ENCODE assay signal across 13 cellular contexts in genomic region chr20:45956326-45956725, GRCh38. TPM values are rescaled to one million over a fixed set of nuclear protein-coding genes. Genes with fewer than 3 reads are reported as not detected.
DNase-seq lines count a peak whose midpoint lies in the region; ATAC-seq, FAIRE-seq and TF ChIP-seq lines count a peak whose summit lies in the region.
"Not testable (repeated sequence)": the region's sequence is repeated elsewhere in the genome, so short reads cannot be mapped to it uniquely, and the experiment has no call there.
"Had no signal": no experiment of that assay in that cellular context is flagged by ENCODE, and none has a peak within 500 bp of the region (broad histone marks: within the 10 kb centered on the region; RNA-seq: fewer than 3 reads in every experiment).

No MANE protein-coding gene starts in this region.

- H3K4me3 ChIP-seq in adrenal gland; HepG2 (replicated peaks in 1 of 3; ENCODE audit: insufficient read depth in 1 of 3, low read depth in 2 of 3, low read length in 3 of 3); ovary; sigmoid colon; upper lobe of right lung: not testable (repeated sequence)

- H3K36me3 ChIP-seq in adrenal gland (replicated peaks in 1 of 2) (peaks cover 0 to 84% of the 10 kb centered on the region in 2 donors), HepG2 (replicated peaks in 1 of 2; ENCODE audit: control insufficient read depth in 1 of 2, insufficient read depth in 2 of 2, low read length in 2 of 2) (peaks cover 52 to 68% of the 10 kb centered on the region in 2 experiments), sigmoid colon (peaks cover 56 to 88% (median 65%) of the 10 kb centered on the region in 4 donors), upper lobe of right lung (peaks cover 91% of the 10 kb centered on the region)
- not testable (repeated sequence) for H3K36me3 ChIP-seq in ovary

- CTCF ChIA-PET in HepG2 (lab: Yijun Ruan, JAX; ENCODE audit: low intra/inter-chr PET ratio, low total read pairs), result not testable (repeated sequence)

- TF ChIP-seq RAD21 in HepG2 (CRISPR knock-in tag; IDR thresholded peaks at IDR 0.05), result not testable (repeated sequence)

- TF ChIP-seq CTCF in adrenal gland (IDR thresholded peaks at IDR 0.05); chondrocyte (IDR thresholded peaks at IDR 0.05); HepG2 (CRISPR knock-in tag; IDR thresholded peaks at IDR 0.05); ovary (IDR thresholded peaks at IDR 0.05); sigmoid colon (IDR thresholded peaks at IDR 0.05); upper lobe of right lung (IDR thresholded peaks at IDR 0.05): not testable (repeated sequence)

- peak in 6 of 7 donors; percentile 6 to 42 (median 14) for DNase-seq in adrenal gland
- peak; percentile 9 for DNase-seq in chondrocyte (ENCODE audit: low spot score)
- not testable (repeated sequence) for DNase-seq in HepG2 (ENCODE audit: low spot score)
- peak; percentile 53 for DNase-seq in mesenteric fat pad (ENCODE audit: low spot score)
- peak in 4 of 5 donors; percentile 5 to 13 (median 12) for DNase-seq in ovary
- peak; percentile 48 for DNase-seq in sigmoid colon
- DNase-seq in upper lobe of right lung, result peak; percentile 4

- intact Hi-C loops in adrenal gland (cut with DNase I); HepG2 (cut with micrococcal nuclease; ENCODE audit: unreplicated experiment); sigmoid colon (cut with DNase I); upper lobe of right lung (cut with DNase I): not testable (repeated sequence)
- intact Hi-C loops in ovary (cut with DNase I), result loop anchor here in 1 of 4 donors (5.0 kb wide), 1 partner anchor 64 kb away; the partner anchor contains the start of genes CTSA and NEURL2

- ATAC-seq in HepG2, upper lobe of right lung: not testable (repeated sequence)

- not testable (repeated sequence) for H4K20me1 ChIP-seq in HepG2 (ENCODE audit: insufficient read depth, low read length)

- not testable (repeated sequence) for H2AFZ ChIP-seq in HepG2 (ENCODE audit: low read length)

- H3K9ac ChIP-seq in HepG2 (ENCODE audit: insufficient read depth, low read depth, low read length), result not testable (repeated sequence)

- FAIRE-seq in HepG2 (lab: Jason Lieb, UNC), result not testable (repeated sequence)

- H3K9me3 Mint-ChIP-seq in T-helper 1 cell treated with Interleukin-12 subunit alpha and Interleukin-12 subunit beta and Interleukin-4 antibody, amounts not matched to agents 30 μg/mL and 1 μg/mL, for 36 hours; chondrocyte (ENCODE audit: low read depth): not testable (repeated sequence)

- not testable (repeated sequence) for TF ChIP-seq EP300 in HepG2 (IDR thresholded peaks at IDR 0.05; ENCODE audit: low read depth in 2 of 2, low read length in 2 of 2); HepG2 (CRISPR knock-in tag; IDR thresholded peaks at IDR 0.05; ENCODE audit: borderline replicate concordance); ovary (IDR thresholded peaks at IDR 0.05); sigmoid colon (IDR thresholded peaks at IDR 0.05)

- peaks cover 45% of the 10 kb centered on the region for H3K36me3 Mint-ChIP-seq in T-helper 1 cell treated with Interleukin-12 subunit alpha and Interleukin-12 subunit beta and Interleukin-4 antibody, amounts not matched to agents 30 μg/mL and 1 μg/mL, for 36 hours (ENCODE audit: low read depth)
- peaks cover 25% of the 10 kb centered on the region for H3K36me3 Mint-ChIP-seq in chondrocyte (ENCODE audit: low read depth)

- H3K4me1 Mint-ChIP-seq in T-helper 1 cell treated with Interleukin-12 subunit alpha and Interleukin-12 subunit beta and Interleukin-4 antibody, amounts not matched to agents 30 μg/mL and 1 μg/mL, for 36 hours (ENCODE audit: low read depth); chondrocyte (ENCODE audit: low read depth): not testable (repeated sequence)

- H3K9me3 ChIP-seq in adrenal gland (replicated peaks in 1 of 3); HepG2 (ENCODE audit: low read length); ovary; sigmoid colon; upper lobe of right lung: not testable (repeated sequence)

- H3K4me2 ChIP-seq in HepG2 (ENCODE audit: low read depth, low read length), result not testable (repeated sequence)

- H3K27ac Mint-ChIP-seq in T-helper 1 cell treated with Interleukin-12 subunit alpha and Interleukin-12 subunit beta and Interleukin-4 antibody, amounts not matched to agents 30 μg/mL and 1 μg/mL, for 36 hours, result peak overlapping the region; percentile 26
- not testable (repeated sequence) for H3K27ac Mint-ChIP-seq in chondrocyte (ENCODE audit: unreplicated experiment)

- 89 to 97% (median 93%) methylated on average over 10 of the region's 10 CpGs for WGBS in adrenal gland, 4 donors
- WGBS in HepG2 (ENCODE audit: low lambda C conversion rate), result 98% methylated on average over 10 of the region's 10 CpGs
- WGBS in ovary, 3 donors, result 85 to 86% (median 86%) methylated on average over 10 of the region's 10 CpGs
- 92 to 96% methylated on average over 10 of the region's 10 CpGs for WGBS in sigmoid colon, 2 donors

- not testable (repeated sequence) for H3K79me2 ChIP-seq in HepG2 (ENCODE audit: insufficient read depth, low read length)

- POLR2A ChIA-PET in HepG2 (lab: Yijun Ruan, JAX), result not testable (repeated sequence)

- H3K27me3 Mint-ChIP-seq in T-helper 1 cell treated with Interleukin-12 subunit alpha and Interleukin-12 subunit beta and Interleukin-4 antibody, amounts not matched to agents 30 μg/mL and 1 μg/mL, for 36 hours (ENCODE audit: low read depth); chondrocyte (ENCODE audit: low read depth): not testable (repeated sequence)

- H3K27me3 ChIP-seq in adrenal gland; HepG2 (ENCODE audit: control insufficient read depth in 1 of 2, insufficient read depth in 2 of 2, low read length in 2 of 2); ovary; sigmoid colon; upper lobe of right lung: not testable (repeated sequence)

- TF ChIP-seq POLR2A in adrenal gland (IDR thresholded peaks at IDR 0.05); HepG2 (IDR thresholded peaks at IDR 0.05; ENCODE audit: insufficient read depth in 1 of 2, low read depth in 2 of 2, low read length in 2 of 2); ovary (IDR thresholded peaks at IDR 0.05); sigmoid colon (IDR thresholded peaks at IDR 0.05): not testable (repeated sequence)

- not testable (repeated sequence) for H3K27ac ChIP-seq in adrenal gland; HepG2 (ENCODE audit: extremely low read length, insufficient read depth, low read length); ovary; sigmoid colon; upper lobe of right lung

- H3K4me1 ChIP-seq in adrenal gland (replicated peaks in 1 of 2); HepG2 (ENCODE audit: insufficient read depth, low read length); ovary (ENCODE audit: insufficient read depth); sigmoid colon; upper lobe of right lung: not testable (repeated sequence)

- not testable (repeated sequence) for BruUV-seq in HepG2 (replicated peaks; lab: Mats Ljungman, UMichigan)

- H3K4me3 Mint-ChIP-seq in T-helper 1 cell treated with Interleukin-12 subunit alpha and Interleukin-12 subunit beta and Interleukin-4 antibody, amounts not matched to agents 30 μg/mL and 1 μg/mL, for 36 hours; chondrocyte (ENCODE audit: unreplicated experiment): not testable (repeated sequence)

- in situ Hi-C loops in HepG2 (cut with HindIII; ENCODE audit: extremely low pct_ligation_motif_present, low pct_unique_long_range_greater_than_20kb), result not testable (repeated sequence)

RNA-seq across cellular contexts. Expression of gene ZNF335, which starts 15.7 kb away (rescaled TPM):
- 10 to 100 TPM; 11.1 to 29.9 (median 17.7) TPM for total RNA-seq in adrenal gland
- polyA plus RNA-seq in adrenal gland, result 10 to 100 TPM in 2 of 3 donors, 1 to 10 TPM in 1; 5.4 to 45.1 (median 29.5) TPM
- total RNA-seq in chondrocyte, result 14.2 to 18.3 TPM (median 14.6 TPM) in 3 replicates
- 6.0 and 13.7 TPM in 2 replicates for total RNA-seq in HepG2 (2016; rRNA removed; fragmentation: Illumina TruSeq; extraction: Trizol)
- total RNA-seq in HepG2 (2016; cell fraction: cytosol; rRNA removed; fragmentation: Illumina TruSeq; extraction: Trizol; ENCODE audit: low read depth), result 4.5 and 4.7 TPM in 2 replicates
- total RNA-seq in HepG2 (2016; cell fraction: insoluble cytoplasmic fraction; rRNA removed; fragmentation: Illumina TruSeq; extraction: Trizol), result 5.0 and 12.7 TPM in 2 replicates
- 6.7 and 7.0 TPM in 2 replicates for total RNA-seq in HepG2 (2016; cell fraction: membrane; rRNA removed; fragmentation: Illumina TruSeq; extraction: Trizol)
- total RNA-seq in HepG2 (2016; cell fraction: nucleus; rRNA removed; fragmentation: Illumina TruSeq; extraction: Trizol), result 18.8 and 22.0 TPM in 2 replicates
- polyA plus RNA-seq in HepG2 (2011; rRNA removed), result 9.7 and 12.3 TPM in 2 replicates
- 3.3 and 4.6 TPM in 2 replicates for polyA plus RNA-seq in HepG2 (2011; cell fraction: cytosol; rRNA removed)
- polyA plus RNA-seq in HepG2 (2011; cell fraction: nucleus; rRNA removed), result 62.4 and 81.3 TPM in 2 replicates
- 5.7 and 8.0 TPM in 2 replicates for polyA plus RNA-seq in HepG2 (2012)
- polyA plus RNA-seq in HepG2 (2016; cell fraction: cytosol; fragmentation: Illumina TruSeq; extraction: Trizol; ENCODE audit: low read depth), result 1.5 TPM in 2 replicates
- polyA plus RNA-seq in HepG2 (2016; cell fraction: insoluble cytoplasmic fraction; fragmentation: Illumina TruSeq; extraction: Trizol; ENCODE audit: low read depth), result 5.1 and 7.0 TPM in 2 replicates
- 2.9 and 3.1 TPM in 2 replicates for polyA plus RNA-seq in HepG2 (2016; cell fraction: membrane; fragmentation: Illumina TruSeq; extraction: Trizol; ENCODE audit: low read depth)
- 40.5 and 45.7 TPM in 2 replicates for polyA plus RNA-seq in HepG2 (2016; cell fraction: nucleus; fragmentation: Illumina TruSeq; extraction: Trizol; ENCODE audit: insufficient read depth, low read depth)
- 32.3 and 35.8 TPM in 2 replicates for polyA minus RNA-seq in HepG2 (2011; rRNA and poly(A)+ RNA removed; ENCODE audit: low replicate concordance)
- 3.4 and 4.0 TPM in 2 replicates for polyA minus RNA-seq in HepG2 (2011; cell fraction: cytosol; rRNA and poly(A)+ RNA removed)
- 42.4 and 45.0 TPM in 2 replicates for polyA minus RNA-seq in HepG2 (2011; cell fraction: nucleus; rRNA and poly(A)+ RNA removed)
- 17.1 TPM for total RNA-seq in mesenteric fat pad
- 10 to 100 TPM; 14.2 to 25.7 (median 20.0) TPM for total RNA-seq in ovary
- 10 to 100 TPM in 1 of 2 donors, 1 to 10 TPM in 1; 3.5 to 15.7 TPM for polyA plus RNA-seq in ovary
- 10 to 100 TPM; 12.0 to 24.4 (median 14.9) TPM for total RNA-seq in sigmoid colon
- 10 to 100 TPM in 1 of 3 donors, 1 to 10 TPM in 2; 5.4 to 17.1 (median 5.5) TPM for polyA plus RNA-seq in sigmoid colon
- total RNA-seq in upper lobe of right lung, result 19.1 TPM

RNA-seq across cellular contexts. Expression of gene PCIF1, which starts 21.8 kb away (rescaled TPM):
- 10 to 100 TPM; 25.5 to 47.1 (median 40.6) TPM for total RNA-seq in adrenal gland
- 10 to 100 TPM; 20.6 to 36.4 (median 35.9) TPM for polyA plus RNA-seq in adrenal gland
- 23.5 to 25.7 TPM (median 24.9 TPM) in 3 replicates for total RNA-seq in chondrocyte
- total RNA-seq in HepG2 (2016; rRNA removed; fragmentation: Illumina TruSeq; extraction: Trizol), result 18.5 and 20.9 TPM in 2 replicates
- 30.2 and 42.6 TPM in 2 replicates for total RNA-seq in HepG2 (2016; cell fraction: cytosol; rRNA removed; fragmentation: Illumina TruSeq; extraction: Trizol; ENCODE audit: low read depth)
- 17.6 and 21.4 TPM in 2 replicates for total RNA-seq in HepG2 (2016; cell fraction: insoluble cytoplasmic fraction; rRNA removed; fragmentation: Illumina TruSeq; extraction: Trizol)
- 35.4 and 44.6 TPM in 2 replicates for total RNA-seq in HepG2 (2016; cell fraction: membrane; rRNA removed; fragmentation: Illumina TruSeq; extraction: Trizol)
- total RNA-seq in HepG2 (2016; cell fraction: nucleus; rRNA removed; fragmentation: Illumina TruSeq; extraction: Trizol), result 19.3 and 21.9 TPM in 2 replicates
- 21.6 and 24.4 TPM in 2 replicates for polyA plus RNA-seq in HepG2 (2011; rRNA removed)
- polyA plus RNA-seq in HepG2 (2011; cell fraction: cytosol; rRNA removed), result 19.5 and 26.1 TPM in 2 replicates
- polyA plus RNA-seq in HepG2 (2011; cell fraction: nucleus; rRNA removed), result 38.0 and 44.1 TPM in 2 replicates
- polyA plus RNA-seq in HepG2 (2012), result 22.9 and 30.3 TPM in 2 replicates
- 41.4 and 54.3 TPM in 2 replicates for polyA plus RNA-seq in HepG2 (2016; cell fraction: cytosol; fragmentation: Illumina TruSeq; extraction: Trizol; ENCODE audit: low read depth)
- 27.4 and 35.6 TPM in 2 replicates for polyA plus RNA-seq in HepG2 (2016; cell fraction: insoluble cytoplasmic fraction; fragmentation: Illumina TruSeq; extraction: Trizol; ENCODE audit: low read depth)
- 51.1 and 55.4 TPM in 2 replicates for polyA plus RNA-seq in HepG2 (2016; cell fraction: membrane; fragmentation: Illumina TruSeq; extraction: Trizol; ENCODE audit: low read depth)
- polyA plus RNA-seq in HepG2 (2016; cell fraction: nucleus; fragmentation: Illumina TruSeq; extraction: Trizol; ENCODE audit: insufficient read depth, low read depth), result 35.5 and 37.2 TPM in 2 replicates
- polyA minus RNA-seq in HepG2 (2011; rRNA and poly(A)+ RNA removed; ENCODE audit: low replicate concordance), result 40.1 and 74.5 TPM in 2 replicates
- polyA minus RNA-seq in HepG2 (2011; cell fraction: cytosol; rRNA and poly(A)+ RNA removed), result 19.4 and 24.4 TPM in 2 replicates
- polyA minus RNA-seq in HepG2 (2011; cell fraction: nucleus; rRNA and poly(A)+ RNA removed), result 55.2 and 63.6 TPM in 2 replicates
- total RNA-seq in mesenteric fat pad, result 27.1 TPM
- 10 to 100 TPM; 34.5 to 73.7 (median 59.8) TPM for total RNA-seq in ovary
- polyA plus RNA-seq in ovary, result 10 to 100 TPM; 14.6 to 48.2 TPM
- total RNA-seq in sigmoid colon, result 10 to 100 TPM; 31.4 to 39.3 (median 32.5) TPM
- 10 to 100 TPM; 26.4 to 37.8 (median 27.2) TPM for polyA plus RNA-seq in sigmoid colon
- total RNA-seq in upper lobe of right lung, result 43.1 TPM

RNA-seq across cellular contexts. Expression of gene PLTP, which starts 44.4 kb away (rescaled TPM):
- total RNA-seq in adrenal gland (1,000 to 10,000 TPM in 2 of 8 donors, 100 to 1,000 TPM in 6; 225 to 1,158 (median 552) TPM), chondrocyte (48.1 to 53.1 TPM (median 48.5 TPM) in 3 replicates), HepG2 (2016; rRNA removed; fragmentation: Illumina TruSeq; extraction: Trizol) (7.0 and 16.9 TPM in 2 replicates), mesenteric fat pad (373 TPM), ovary (100 to 1,000 TPM in 4 of 7 donors, 10 to 100 TPM in 3; 83.5 to 266 (median 138) TPM), sigmoid colon (100 to 1,000 TPM in 3 of 4 donors, 10 to 100 TPM in 1; 68.7 to 296 (median 156) TPM), upper lobe of right lung (65.9 TPM)
- polyA plus RNA-seq in adrenal gland (100 to 1,000 TPM; 126 to 366 (median 157) TPM), HepG2 (2011; rRNA removed) (28.6 and 30.7 TPM in 2 replicates), ovary (100 to 1,000 TPM in 1 of 2 donors, 10 to 100 TPM in 1; 85.7 to 188 TPM), sigmoid colon (10 to 100 TPM; 36.6 to 52.0 (median 47.4) TPM)
- total RNA-seq in HepG2 (2016; cell fraction: cytosol; rRNA removed; fragmentation: Illumina TruSeq; extraction: Trizol; ENCODE audit: low read depth), result 3.6 and 5.4 TPM in 2 replicates
- total RNA-seq in HepG2 (2016; cell fraction: insoluble cytoplasmic fraction; rRNA removed; fragmentation: Illumina TruSeq; extraction: Trizol), result 5.7 and 18.2 TPM in 2 replicates
- 6.1 and 6.9 TPM in 2 replicates for total RNA-seq in HepG2 (2016; cell fraction: membrane; rRNA removed; fragmentation: Illumina TruSeq; extraction: Trizol)
- 18.3 and 22.2 TPM in 2 replicates for total RNA-seq in HepG2 (2016; cell fraction: nucleus; rRNA removed; fragmentation: Illumina TruSeq; extraction: Trizol)
- 26.4 and 36.2 TPM in 2 replicates for polyA plus RNA-seq in HepG2 (2011; cell fraction: cytosol; rRNA removed)
- 25.4 and 33.0 TPM in 2 replicates for polyA plus RNA-seq in HepG2 (2011; cell fraction: nucleus; rRNA removed)
- 13.5 and 20.7 TPM in 2 replicates for polyA plus RNA-seq in HepG2 (2012)
- 6.3 and 6.9 TPM in 2 replicates for polyA plus RNA-seq in HepG2 (2016; cell fraction: cytosol; fragmentation: Illumina TruSeq; extraction: Trizol; ENCODE audit: low read depth)
- 7.2 and 10.5 TPM in 2 replicates for polyA plus RNA-seq in HepG2 (2016; cell fraction: insoluble cytoplasmic fraction; fragmentation: Illumina TruSeq; extraction: Trizol; ENCODE audit: low read depth)
- 7.7 and 8.9 TPM in 2 replicates for polyA plus RNA-seq in HepG2 (2016; cell fraction: membrane; fragmentation: Illumina TruSeq; extraction: Trizol; ENCODE audit: low read depth)
- 31.7 and 37.7 TPM in 2 replicates for polyA plus RNA-seq in HepG2 (2016; cell fraction: nucleus; fragmentation: Illumina TruSeq; extraction: Trizol; ENCODE audit: insufficient read depth, low read depth)
- polyA minus RNA-seq in HepG2 (2011; rRNA and poly(A)+ RNA removed; ENCODE audit: low replicate concordance), result 3.3 and 51.4 TPM in 2 replicates
- 17.1 and 20.1 TPM in 2 replicates for polyA minus RNA-seq in HepG2 (2011; cell fraction: cytosol; rRNA and poly(A)+ RNA removed)
- 8.1 and 10.7 TPM in 2 replicates for polyA minus RNA-seq in HepG2 (2011; cell fraction: nucleus; rRNA and poly(A)+ RNA removed)

RNA-seq across cellular contexts. Expression of gene MMP9, which starts 52.4 kb away (rescaled TPM):
- under 1 TPM in 7 of 8 donors, not detected in 1; 0.18 to 0.97 (median 0.37) TPM for total RNA-seq in adrenal gland
- 1 to 10 TPM in 1 of 3 donors, under 1 TPM in 2; 0.07 to 1.2 (median 0.51) TPM for polyA plus RNA-seq in adrenal gland
- total RNA-seq in chondrocyte, result 2.1 to 2.2 TPM in 2 of 3 replicates, not detected in the other
- total RNA-seq in HepG2 (2016; rRNA removed; fragmentation: Illumina TruSeq; extraction: Trizol), result not detected in 2 replicates
- total RNA-seq in HepG2 (2016; cell fraction: cytosol; rRNA removed; fragmentation: Illumina TruSeq; extraction: Trizol; ENCODE audit: low read depth), result not detected in 2 replicates
- total RNA-seq in HepG2 (2016; cell fraction: insoluble cytoplasmic fraction; rRNA removed; fragmentation: Illumina TruSeq; extraction: Trizol), result 0.06 TPM in 1 of 2 replicates, not detected in the other
- not detected in 2 replicates for total RNA-seq in HepG2 (2016; cell fraction: membrane; rRNA removed; fragmentation: Illumina TruSeq; extraction: Trizol)
- total RNA-seq in HepG2 (2016; cell fraction: nucleus; rRNA removed; fragmentation: Illumina TruSeq; extraction: Trizol), result not detected in 2 replicates
- polyA plus RNA-seq in HepG2 (2011; rRNA removed), result 0.03 TPM in 1 of 2 replicates, not detected in the other
- polyA plus RNA-seq in HepG2 (2011; cell fraction: cytosol; rRNA removed), result 0.04 TPM in 1 of 2 replicates, not detected in the other
- not detected in 2 replicates for polyA plus RNA-seq in HepG2 (2011; cell fraction: nucleus; rRNA removed)
- polyA plus RNA-seq in HepG2 (2012), result not detected in 2 replicates
- polyA plus RNA-seq in HepG2 (2016; cell fraction: cytosol; fragmentation: Illumina TruSeq; extraction: Trizol; ENCODE audit: low read depth), result not detected in 2 replicates
- not detected in 2 replicates for polyA plus RNA-seq in HepG2 (2016; cell fraction: insoluble cytoplasmic fraction; fragmentation: Illumina TruSeq; extraction: Trizol; ENCODE audit: low read depth)
- not detected in 2 replicates for polyA plus RNA-seq in HepG2 (2016; cell fraction: membrane; fragmentation: Illumina TruSeq; extraction: Trizol; ENCODE audit: low read depth)
- not detected in 2 replicates for polyA plus RNA-seq in HepG2 (2016; cell fraction: nucleus; fragmentation: Illumina TruSeq; extraction: Trizol; ENCODE audit: insufficient read depth, low read depth)
- not detected in 2 replicates for polyA minus RNA-seq in HepG2 (2011; rRNA and poly(A)+ RNA removed; ENCODE audit: low replicate concordance)
- polyA minus RNA-seq in HepG2 (2011; cell fraction: cytosol; rRNA and poly(A)+ RNA removed), result not detected in 2 replicates
- not detected in 2 replicates for polyA minus RNA-seq in HepG2 (2011; cell fraction: nucleus; rRNA and poly(A)+ RNA removed)
- total RNA-seq in mesenteric fat pad, result 18.3 TPM
- 1 to 10 TPM in 2 of 7 donors, under 1 TPM in 5; 0.10 to 1.7 (median 0.28) TPM for total RNA-seq in ovary
- under 1 TPM; 0.16 to 0.25 TPM for polyA plus RNA-seq in ovary
- under 1 TPM in 1 of 4 donors, not detected in 3; 0.27 TPM for total RNA-seq in sigmoid colon
- 10 to 100 TPM in 1 of 3 donors, 1 to 10 TPM in 1, under 1 TPM in 1; 0.60 to 27.1 (median 2.5) TPM for polyA plus RNA-seq in sigmoid colon
- total RNA-seq in upper lobe of right lung, result 5.5 TPM
- total RNA-seq: Calu3, G401, H4 had no signal
- polyA plus RNA-seq: BJ; CD4-positive, alpha-beta memory T cell had no signal
